ENCODE assay signal across 8 cellular contexts in genomic region chr3:196432137-196432879, GRCh38. TPM values are rescaled to one million over a fixed set of nuclear protein-coding genes. Genes with fewer than 3 reads are reported as not detected.
DNase-seq lines count a peak whose midpoint lies in the region; ATAC-seq and TF ChIP-seq lines count a peak whose summit lies in the region.

TSS of gene UBXN7 (minus strand) at chr3:196432427. CDS start at chr3:196432399, 28 bp downstream.

- H3K27me3 ChIP-seq in PC-9 (ENCODE audit: insufficient read depth, low read depth), result no peaks in the 10 kb centered on the region

- no peaks in the 10 kb centered on the region for H3K9me2 ChIP-seq in PC-9 (ENCODE audit: insufficient read depth)

- peak within 1 kb of the TSS; percentile 93 for H2AFZ ChIP-seq in PC-9

- TF ChIP-seq CTCF in PC-9 (conservative IDR thresholded peaks at IDR 0.05), result no peak
- TF ChIP-seq CTCF in epithelial cell of proximal tubule (conservative IDR thresholded peaks at IDR 0.05; ENCODE audit: low read depth, low read length), result no peak

- H3K4me3 ChIP-seq in PC-9, result peak within 1 kb of the TSS; percentile 80
- H3K4me3 ChIP-seq in epithelial cell of proximal tubule (ENCODE audit: low read depth, low read length), result peak within 1 kb of the TSS; percentile 98

- BruUV-seq in PC-9 (replicated peaks; lab: Mats Ljungman, UMichigan), result no TSS peak

- peak within 1 kb of the TSS; percentile 99 for H3K4me2 ChIP-seq in PC-9

- H3K36me3 ChIP-seq in PC-9 (ENCODE audit: low read depth), result 0 out of 2 replicates have a peak, but pooled peaks cover 4% of the 10 kb centered on the region

- DNase-seq in DMS153 (lab: John Stamatoyannopoulos, UW), result peak; percentile 90
- DNase-seq in KBM-7, result peak; percentile 93
- DNase-seq in PC-9, result peak; percentile 82 to 98
- DNase-seq in activated T-cell treated with anti-CD3 and anti-CD28 coated beads, Interleukin-2, amount 50 U/mL, for 1 hour, result peak; percentile 98
- DNase-seq in epithelial cell of proximal tubule (ENCODE audit: low read depth), result peak; percentile 36
- peak; percentile 96 for DNase-seq in mucosa of gallbladder (ENCODE audit: low spot score)
- peak; percentile 95 for DNase-seq in stimulated activated CD8-positive, alpha-beta memory T cell treated with anti-CD3 and anti-CD28 coated beads, Interleukin-4, amount 100 ng/mL, for 24 hours (ENCODE audit: low read depth)

- peaks cover 13% of the 10 kb centered on the region for H3K4me1 ChIP-seq in PC-9 (replicated peaks; ENCODE audit: insufficient read depth)

- peaks cover 37% of the 10 kb centered on the region for H3F3A ChIP-seq in PC-9 (ENCODE audit: insufficient read depth, low read depth)

- peaks cover 49% of the 10 kb centered on the region for H3K79me2 ChIP-seq in PC-9 (ENCODE audit: low read depth)

- intact Hi-C loops in PC-9 (cut with micrococcal nuclease; ENCODE audit: unreplicated experiment), result loop anchor here (2.0 kb wide), 1 partner anchor 94 kb away; the partner anchor contains the start of gene TM4SF19

- CTCF ChIA-PET in PC-9 (lab: Charles Lee), result interaction anchor here (0.5 to 1.1 kb wide), 6 partner anchors 21 to 992 kb away, joined by 3 to 12 read pairs (median 4); partner anchors contain the start of gene NCBP2

- H4K20me1 ChIP-seq in PC-9 (ENCODE audit: insufficient read depth), result peaks cover 37% of the 10 kb centered on the region

- POLR2A ChIA-PET in PC-9 (lab: Charles Lee; ENCODE audit: unreplicated experiment), result interaction anchor here (0.6 to 0.8 kb wide), 4 partner anchors 78 to 236 kb away, joined by 3 to 9 read pairs (median 6); no protein-coding TSS in a partner anchor

- peak; percentile 77 for ATAC-seq in GM21619 (IDR thresholded peaks at IDR 0.05; ENCODE audit: unreplicated experiment)

- in situ Hi-C loops in KBM-7 (cut with MboI; ENCODE audit: low pct_unique_long_range_greater_than_20kb, low sequenced_read_pairs), result no loop called here

- H3K27ac ChIP-seq in PC-9, result peak within 1 kb of the TSS; percentile 47

- H3K9me3 ChIP-seq in PC-9 (ENCODE audit: insufficient read depth, low read depth), result no peaks in the 10 kb centered on the region

RNA-seq across cellular contexts. Expression of gene UBXN7, which starts in this region (rescaled TPM):
- total RNA-seq in PC-9 (2021) (68.6 and 125 TPM in 2 replicates), epithelial cell of proximal tubule (6.8 and 7.9 TPM in 2 replicates), mucosa of gallbladder (52.0 TPM)

Comparison
In these comparisons a context has a peak if more than half of its experiments do, and no peak if none do; other contexts are left out.
1. Peak in every context shown above with its lines: DNase-seq, ATAC-seq, H3K4me3 ChIP-seq and H3K27ac ChIP-seq.
2. DNase-seq: peak in every context shown above with its lines; median percentile 98 in activated T-cell treated with anti-CD3 and anti-CD28 coated beads, Interleukin-2, amount 50 U/mL, for 1 hour; 96 in mucosa of gallbladder; 95 in stimulated activated CD8-positive, alpha-beta memory T cell treated with anti-CD3 and anti-CD28 coated beads, Interleukin-4, amount 100 ng/mL, for 24 hours; 93 in KBM-7; 90 in DMS153; 90 in PC-9; 36 in epithelial cell of proximal tubule.